30 cellular contexts compared by ENCODE assay signal in the genomic region with DNA sequence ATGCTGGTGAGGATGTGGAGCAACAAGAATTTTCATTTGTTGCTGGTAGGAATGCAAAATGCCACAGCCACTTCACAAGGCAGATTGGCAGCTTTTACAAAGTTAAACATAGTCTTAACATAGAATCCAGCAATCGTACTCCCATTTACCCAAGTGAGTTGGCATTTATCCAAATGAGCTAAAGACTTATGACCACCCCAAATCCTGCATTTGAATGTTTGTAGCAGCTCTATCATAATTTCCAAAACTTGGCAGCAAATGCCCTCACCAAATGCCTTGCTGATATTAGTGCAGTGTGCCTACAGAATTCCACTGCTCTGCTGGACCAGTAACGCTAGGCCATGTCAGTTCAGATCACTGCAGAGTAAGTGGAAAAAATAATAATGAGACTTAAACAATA.
DNase-seq lines count a peak whose midpoint lies in the region; ATAC-seq and TF ChIP-seq lines count a peak whose summit lies in the region.
"Had no signal": no experiment of that assay in that cellular context is flagged by ENCODE, and none has a peak within 500 bp of the region (broad histone marks: within the 10 kb centered on the region; RNA-seq: fewer than 3 reads in every experiment).

No MANE protein-coding gene starts in this region.

- no peak overlapping the region for H3K4me3 Mint-ChIP-seq in activated naive CD4-positive, alpha-beta T cell treated with anti-CD3 and anti-CD28 coated beads, Interleukin-2, amount 50 U/mL, for 24 hours
- H3K4me3 Mint-ChIP-seq in endodermal cell, result no peak overlapping the region
- no peak overlapping the region for H3K4me3 Mint-ChIP-seq in stimulated activated memory B cell treated with anti-CD40 and anti-IgM and Interleukin-4, amounts not matched to agents 10 μg/mL and 1 μg/mL and 100 μg/mL, for 72 hours

- no peak overlapping the region for H2AFZ ChIP-seq in Karpas-422 (ENCODE audit: low read length)
- H2AFZ ChIP-seq: PC-9 had no signal

- no peak for ATAC-seq in stimulated activated memory B cell treated with anti-CD40 and anti-IgM and Interleukin-4, amounts not matched to agents 10 μg/mL and 1 μg/mL and 100 μg/mL, for 72 hours
- no peak for ATAC-seq in GM18498 (IDR thresholded peaks at IDR 0.05; ENCODE audit: unreplicated experiment)
- ATAC-seq: HCT116, Right ventricle myocardium inferior, sciatic nerve, SK-N-SH treated with all-trans-retinoic acid at 6 μM for 48 hours had no signal

- no peaks in the 10 kb centered on the region for H3K79me2 ChIP-seq in Karpas-422 (ENCODE audit: low read length)

- H3K36me3 Mint-ChIP-seq in activated naive CD4-positive, alpha-beta T cell treated with anti-CD3 and anti-CD28 coated beads, Interleukin-2, amount 50 U/mL, for 24 hours, result peaks cover 24% of the 10 kb centered on the region
- no peaks in the 10 kb centered on the region for H3K36me3 Mint-ChIP-seq in endodermal cell (ENCODE audit: low read depth)
- peaks cover 28% of the 10 kb centered on the region for H3K36me3 Mint-ChIP-seq in stimulated activated memory B cell treated with anti-CD40 and anti-IgM and Interleukin-4, amounts not matched to agents 10 μg/mL and 1 μg/mL and 100 μg/mL, for 72 hours

- TF ChIP-seq CTCF in endodermal cell (conservative IDR thresholded peaks at IDR 0.05), result no peak

- H3K9ac ChIP-seq in Karpas-422 (ENCODE audit: low read length) (no peak overlapping the region), endodermal cell (ENCODE audit: extremely low read depth, low read length, poor library complexity, severe bottlenecking) (no peak overlapping the region)
- H3K9ac ChIP-seq: BLaER1 had no signal

- H3K36me3 ChIP-seq in Karpas-422 (ENCODE audit: insufficient read depth, low read length) (peaks cover 8% of the 10 kb centered on the region), endodermal cell (ENCODE audit: control insufficient read depth, insufficient read depth, low read length) (no peaks in the 10 kb centered on the region)
- H3K36me3 ChIP-seq: ascending aorta, colonic mucosa, transverse colon had no signal

- peak overlapping the region; percentile 14 for H3K27ac Mint-ChIP-seq in activated naive CD4-positive, alpha-beta T cell treated with anti-CD3 and anti-CD28 coated beads, Interleukin-2, amount 50 U/mL, for 24 hours
- H3K27ac Mint-ChIP-seq in endodermal cell, result peak overlapping the region; percentile 78
- peak overlapping the region; percentile 71 for H3K27ac Mint-ChIP-seq in stimulated activated memory B cell treated with anti-CD40 and anti-IgM and Interleukin-4, amounts not matched to agents 10 μg/mL and 1 μg/mL and 100 μg/mL, for 72 hours

- H3K27me3 ChIP-seq in Karpas-422 (ENCODE audit: low read length), result no peaks in the 10 kb centered on the region
- H3K27me3 ChIP-seq in endodermal cell (ENCODE audit: control insufficient read depth, insufficient read depth, low read length, poor library complexity, severe bottlenecking), result no peaks in the 10 kb centered on the region
- H3K27me3 ChIP-seq: ascending aorta, BLaER1, colonic mucosa, transverse colon had no signal

- peak overlapping the region; percentile 16; the same call in 1 of the 2 replicates for H3K27ac ChIP-seq in Karpas-422 (ENCODE audit: low read length)
- H3K27ac ChIP-seq in endodermal cell (ENCODE audit: low read depth, low read length), result no peak overlapping the region
- H3K27ac ChIP-seq: ascending aorta, BLaER1, colonic mucosa, PC-9, transverse colon had no signal

- H3K4me2 ChIP-seq in Karpas-422 (ENCODE audit: low read depth, low read length, poor library complexity, severe bottlenecking), result no peak overlapping the region
- H3K4me2 ChIP-seq: BLaER1, PC-9 had no signal

- H3K4me1 Mint-ChIP-seq in activated naive CD4-positive, alpha-beta T cell treated with anti-CD3 and anti-CD28 coated beads, Interleukin-2, amount 50 U/mL, for 24 hours, result peaks cover 77% of the 10 kb centered on the region
- H3K4me1 Mint-ChIP-seq in endodermal cell, result no peaks in the 10 kb centered on the region
- H3K4me1 Mint-ChIP-seq in stimulated activated memory B cell treated with anti-CD40 and anti-IgM and Interleukin-4, amounts not matched to agents 10 μg/mL and 1 μg/mL and 100 μg/mL, for 72 hours, result peaks cover 42% of the 10 kb centered on the region

- peaks cover 36% of the 10 kb centered on the region for H3K4me1 ChIP-seq in Karpas-422 (ENCODE audit: low read length)
- no peaks in the 10 kb centered on the region for H3K4me1 ChIP-seq in endodermal cell (ENCODE audit: control insufficient read depth, insufficient read depth, low read length)
- H3K4me1 ChIP-seq: ascending aorta, BLaER1, colonic mucosa, transverse colon had no signal

- H3K9me2 ChIP-seq in Karpas-422 (replicated peaks; ENCODE audit: insufficient read depth, low read length), result no peaks in the 10 kb centered on the region

- H3K27me3 Mint-ChIP-seq in activated naive CD4-positive, alpha-beta T cell treated with anti-CD3 and anti-CD28 coated beads, Interleukin-2, amount 50 U/mL, for 24 hours, result no peaks in the 10 kb centered on the region
- H3K27me3 Mint-ChIP-seq in endodermal cell (ENCODE audit: insufficient read depth), result no peaks in the 10 kb centered on the region
- no peaks in the 10 kb centered on the region for H3K27me3 Mint-ChIP-seq in stimulated activated memory B cell treated with anti-CD40 and anti-IgM and Interleukin-4, amounts not matched to agents 10 μg/mL and 1 μg/mL and 100 μg/mL, for 72 hours

- H3K9me3 Mint-ChIP-seq in activated naive CD4-positive, alpha-beta T cell treated with anti-CD3 and anti-CD28 coated beads, Interleukin-2, amount 50 U/mL, for 24 hours, result no peaks in the 10 kb centered on the region
- peaks cover 6% of the 10 kb centered on the region for H3K9me3 Mint-ChIP-seq in endodermal cell
- no peaks in the 10 kb centered on the region for H3K9me3 Mint-ChIP-seq in stimulated activated memory B cell treated with anti-CD40 and anti-IgM and Interleukin-4, amounts not matched to agents 10 μg/mL and 1 μg/mL and 100 μg/mL, for 72 hours

- DNase-seq in activated naive CD4-positive, alpha-beta T cell treated with Interleukin-2 at 50 U/mL for 16 hours, result no peak
- no peak for DNase-seq in Karpas-422
- DNase-seq in endodermal cell, result no peak
- no peak for DNase-seq in NCI-H69 (lab: John Stamatoyannopoulos, UW)
- DNase-seq: activated CD4-positive, CD25-positive, alpha-beta regulatory T cell treated with anti-CD3 and anti-CD28 coated beads, Interleukin-2, amount 50 U/mL, for 72 hours; activated CD8-positive, alpha-beta memory T cell treated with anti-CD3 and anti-CD28 coated beads for 24 hours; Calu3; colonic mucosa; DMS79 treated with DMSO at 0.1 percent for 48 hours; effector memory CD4-positive, alpha-beta T cell; erythroblast; GDM1; Kasumi-1; NCI-H1417; NCI-H2029 treated with DMSO at 0.1 percent for 48 hours; NCI-H226; NCI-H526 treated with DMSO at 0.1 percent for 48 hours; PC-9; stimulated activated CD8-positive, alpha-beta memory T cell treated with anti-CD3 and anti-CD28 coated beads, Interleukin-4, amount 100 ng/mL, for 48 hours; T-helper 2 cell; transverse colon had no signal

- H3K4me3 ChIP-seq in Karpas-422 (ENCODE audit: low read length), result no peak overlapping the region
- H3K4me3 ChIP-seq in endodermal cell (ENCODE audit: low read length), result no peak overlapping the region
- H3K4me3 ChIP-seq: ascending aorta, BLaER1, colonic mucosa, PC-9, transverse colon had no signal

- no peaks in the 10 kb centered on the region for H3K9me3 ChIP-seq in Karpas-422 (ENCODE audit: low read length)
- H3K9me3 ChIP-seq in endodermal cell (ENCODE audit: control insufficient read depth, low read length), result no peaks in the 10 kb centered on the region
- H3K9me3 ChIP-seq: ascending aorta, colonic mucosa, transverse colon had no signal

- 90 to 93% methylated on average over 1 to 2 of the region's 2 CpGs for WGBS in endodermal cell (ENCODE audit: insufficient coverage in 1 of 2, insufficient read length in 1 of 2), 2 experiments

- no peaks in the 10 kb centered on the region for H4K20me1 ChIP-seq in Karpas-422 (ENCODE audit: insufficient read depth, low read depth, low read length)
- H4K20me1 ChIP-seq: BLaER1 had no signal

Comparison
In these comparisons a context has a peak if more than half of its experiments do, and no peak if none do; other contexts are left out.
1. H3K27ac Mint-ChIP-seq: peak in every context shown above with its lines; median percentile 78 in endodermal cell; 71 in stimulated activated memory B cell treated with anti-CD40 and anti-IgM and Interleukin-4, amounts not matched to agents 10 μg/mL and 1 μg/mL and 100 μg/mL, for 72 hours; 14 in activated naive CD4-positive, alpha-beta T cell treated with anti-CD3 and anti-CD28 coated beads, Interleukin-2, amount 50 U/mL, for 24 hours.